Comparison of ENCODE assay signal across 20 cellular contexts in genomic region chr6:106643061-106643460, GRCh38.
"Had no signal": no experiment of that assay in that cellular context is flagged by ENCODE, and none has a peak within 500 bp of the region (broad histone marks: within the 10 kb centered on the region; RNA-seq: fewer than 3 reads in every experiment).

No MANE protein-coding gene starts in this region.

- H3K27ac ChIP-seq: body of pancreas, foreskin keratinocyte, left lung, prostate gland, right atrium auricular region, skin epidermis, stomach had no signal

- H3K36me3 ChIP-seq: prostate gland had no signal

- H3K9me3 Mint-ChIP-seq: activated CD4-positive, alpha-beta memory T cell treated with anti-CD3 and anti-CD28 coated beads for 36 hours; activated naive CD4-positive, alpha-beta T cell treated with anti-CD3 and anti-CD28 coated beads, Interleukin-2, amount 50 U/mL, for 72 hours; activated T-helper 1 cell treated with anti-CD3 and anti-CD28 coated beads, Interleukin-12 subunit alpha, Interleukin-12 subunit beta, Interleukin-2, Interleukin-4 antibody, amounts not matched to agents 30 ng/mL and 10 ng/mL and 1 ng/mL, durations not matched to agents 14 hours and 24 hours and 36 hours had no signal

- DNase-seq: activated B cell treated with CpG ODN at 0.5 μM for 24 hours; activated CD4-positive, alpha-beta memory T cell treated with anti-CD3 and anti-CD28 coated beads for 36 hours; activated CD4-positive, alpha-beta T cell treated with anti-CD3 and anti-CD28 coated beads for 4 hours; activated gamma-delta T cell treated with Interleukin-2 at 50 U/mL for 16 hours; activated T-cell treated with anti-CD3 and anti-CD28 coated beads for 4 hours; amniotic stem cell; body of pancreas; caudate nucleus; foreskin keratinocyte; glutamatergic neuron; left lung; stimulated activated CD4-positive, alpha-beta T cell treated with anti-CD3 and anti-CD28 coated beads, Interleukin-15, amount 100 ng/mL, for 24 hours; stimulated activated CD4-positive, alpha-beta T cell treated with anti-CD3 and anti-CD28 coated beads, Interleukin-2, amount 100 ng/mL, for 48 hours; stomach; trophoblast cell had no signal

- H3K4me1 ChIP-seq: body of pancreas, foreskin keratinocyte, left lung, prostate gland, right atrium auricular region had no signal

- H3K27ac Mint-ChIP-seq: activated B cell treated with CpG ODN at 0.5 μM for 24 hours; activated CD4-positive, alpha-beta memory T cell treated with anti-CD3 and anti-CD28 coated beads for 36 hours; activated naive CD4-positive, alpha-beta T cell treated with anti-CD3 and anti-CD28 coated beads, Interleukin-2, amount 50 U/mL, for 72 hours; activated T-helper 1 cell treated with anti-CD3 and anti-CD28 coated beads, Interleukin-12 subunit alpha, Interleukin-12 subunit beta, Interleukin-2, Interleukin-4 antibody, amounts not matched to agents 30 ng/mL and 10 ng/mL and 1 ng/mL, durations not matched to agents 14 hours and 24 hours and 36 hours had no signal

- ATAC-seq: activated naive CD4-positive, alpha-beta T cell treated with anti-CD3 and anti-CD28 coated beads, Interleukin-2, amount 50 U/mL, for 72 hours; body of pancreas; foreskin keratinocyte; left lung had no signal

- H3K27me3 Mint-ChIP-seq: activated B cell treated with CpG ODN at 0.5 μM for 24 hours; activated CD4-positive, alpha-beta memory T cell treated with anti-CD3 and anti-CD28 coated beads for 36 hours had no signal

- H3K4me3 Mint-ChIP-seq: activated B cell treated with CpG ODN at 0.5 μM for 24 hours; activated CD4-positive, alpha-beta memory T cell treated with anti-CD3 and anti-CD28 coated beads for 36 hours; activated T-helper 1 cell treated with anti-CD3 and anti-CD28 coated beads, Interleukin-12 subunit alpha, Interleukin-12 subunit beta, Interleukin-2, Interleukin-4 antibody, amounts not matched to agents 30 ng/mL and 10 ng/mL and 1 ng/mL, durations not matched to agents 14 hours and 24 hours and 36 hours had no signal

- H3K27me3 ChIP-seq: body of pancreas, foreskin keratinocyte, left lung, right atrium auricular region, stomach had no signal

- H3K9me3 ChIP-seq: body of pancreas, left lung, prostate gland, right atrium auricular region, stomach had no signal

- H3K4me3 ChIP-seq: body of pancreas, left lung, prostate gland, right atrium auricular region, skin epidermis, stomach had no signal
